8 cellular contexts compared by ENCODE assay signal in genomic region chr2:217886720-217887309, GRCh38.
DNase-seq lines count a peak whose midpoint lies in the region; ATAC-seq and TF ChIP-seq lines count a peak whose summit lies in the region.

No MANE protein-coding gene starts in this region.

- H3K27ac Mint-ChIP-seq in CD4-positive, alpha-beta T cell: no peak overlapping the region
- H3K27ac Mint-ChIP-seq in immature natural killer cell: no peak overlapping the region

- H3K4me1 Mint-ChIP-seq in CD4-positive, alpha-beta T cell (ENCODE audit: low read depth): no peaks in the 10 kb centered on the region
- H3K4me1 Mint-ChIP-seq in immature natural killer cell: no peaks in the 10 kb centered on the region

- intact Hi-C loops in CD4-positive, alpha-beta T cell (cut with DNase I, micrococcal nuclease): loop anchor here (1.0 to 10.0 kb wide), 3 partner anchors 98 to 148 kb away; no protein-coding TSS in a partner anchor

- CTCF ChIA-PET in CD4-positive, alpha-beta T cell (lab: Charles Lee): interaction anchor here (0.6 to 2.4 kb wide), 8 partner anchors 12 to 115 kb away, joined by 3 to 11 read pairs (median 3); no protein-coding TSS in a partner anchor

- TF ChIP-seq CTCF in CD4-positive, alpha-beta T cell (IDR thresholded peaks at IDR 0.05): peak; percentile 71
- TF ChIP-seq CTCF in brain microvascular endothelial cell (IDR thresholded peaks at IDR 0.05; ENCODE audit: low read depth, low read length, missing control alignments): peak; percentile 87

- no peaks in the 10 kb centered on the region for H3K27me3 ChIP-seq in CD4-positive, alpha-beta T cell (ENCODE audit: control insufficient read depth, insufficient read depth, low read length)
- no peaks in the 10 kb centered on the region for H3K27me3 ChIP-seq in brain microvascular endothelial cell (replicated peaks)

- peak; percentile 26 to 65 (median 44) for DNase-seq in CD4-positive, alpha-beta T cell
- DNase-seq in NCI-H146 treated with DMSO at 0.1 percent for 48 hours (lab: John Stamatoyannopoulos, UW; ENCODE audit: unreplicated experiment): peak; percentile 3
- peak; percentile 58 for DNase-seq in UCSD-AML1 (lab: John Stamatoyannopoulos, UW; ENCODE audit: unreplicated experiment)
- DNase-seq in brain microvascular endothelial cell: peak; percentile 31
- peak; percentile 31 to 40 (median 39) for DNase-seq in immature natural killer cell
- DNase-seq in stimulated activated CD4-positive, alpha-beta T cell treated with anti-CD3 and anti-CD28 coated beads, Interleukin-15, amount 100 ng/mL, for 48 hours (ENCODE audit: low read depth in 2 of 2): peak; percentile 40 to 62

- POLR2A ChIA-PET in CD4-positive, alpha-beta T cell (lab: Charles Lee): no interaction called here

- H3K36me3 Mint-ChIP-seq in CD4-positive, alpha-beta T cell (ENCODE audit: low read depth): no peaks in the 10 kb centered on the region
- H3K36me3 Mint-ChIP-seq in immature natural killer cell: peaks cover 0 to 3% (median 0%) of the 10 kb centered on the region in 3 donors

- H3K4me3 ChIP-seq in brain microvascular endothelial cell (ENCODE audit: low read depth, low read length): no peak overlapping the region

- peak; percentile 37 for ATAC-seq in CD4-positive, alpha-beta T cell (ENCODE audit: poor library complexity)
- ATAC-seq in GM21723 (IDR thresholded peaks at IDR 0.05; ENCODE audit: unreplicated experiment): peak; percentile 84
- ATAC-seq in HG03457 (IDR thresholded peaks at IDR 0.05; ENCODE audit: unreplicated experiment): no peak

- peaks cover 4% of the 10 kb centered on the region for H3K27me3 Mint-ChIP-seq in CD4-positive, alpha-beta T cell
- peaks cover 0 to 7% (median 7%) of the 10 kb centered on the region in 3 donors for H3K27me3 Mint-ChIP-seq in immature natural killer cell (ENCODE audit: low read depth in 3 of 3)

- no peak overlapping the region for H3K4me3 Mint-ChIP-seq in CD4-positive, alpha-beta T cell
- no peak overlapping the region for H3K4me3 Mint-ChIP-seq in immature natural killer cell

- no peaks in the 10 kb centered on the region for H3K9me3 ChIP-seq in CD4-positive, alpha-beta T cell (ENCODE audit: control insufficient read depth, low read length)

- in situ Hi-C loops in brain microvascular endothelial cell (cut with HindIII; ENCODE audit: low pct_ligation_motif_present, low sequenced_read_pairs): no loop called here

- no peak overlapping the region for H3K27ac ChIP-seq in CD4-positive, alpha-beta T cell (ENCODE audit: low read depth, low read length)
- no peak overlapping the region for H3K27ac ChIP-seq in brain microvascular endothelial cell

- peaks cover 35% of the 10 kb centered on the region for H3K36me3 ChIP-seq in brain microvascular endothelial cell (replicated peaks)

- no peaks in the 10 kb centered on the region for H3K9me3 Mint-ChIP-seq in CD4-positive, alpha-beta T cell
- no peaks in the 10 kb centered on the region for H3K9me3 Mint-ChIP-seq in immature natural killer cell

Comparison
In these comparisons a context has a peak if more than half of its experiments do, and no peak if none do; other contexts are left out.
1. DNase-seq: peak in every context shown above with its lines; median percentile 58 in UCSD-AML1; 51 in stimulated activated CD4-positive, alpha-beta T cell treated with anti-CD3 and anti-CD28 coated beads, Interleukin-15, amount 100 ng/mL, for 48 hours; 44 in CD4-positive, alpha-beta T cell; 39 in immature natural killer cell; 31 in brain microvascular endothelial cell; 3 in NCI-H146 treated with DMSO at 0.1 percent for 48 hours.